ENCODE assay signal across 13 cellular contexts in genomic region chr5:2757563-2758311, GRCh38. TPM values are rescaled to one million over a fixed set of nuclear protein-coding genes. Genes with fewer than 3 reads are reported as not detected.
DNase-seq lines count a peak whose midpoint lies in the region; ATAC-seq and TF ChIP-seq lines count a peak whose summit lies in the region.
"Had no signal": no experiment of that assay in that cellular context is flagged by ENCODE, and none has a peak within 500 bp of the region (broad histone marks: within the 10 kb centered on the region; RNA-seq: fewer than 3 reads in every experiment).

No MANE protein-coding gene starts in this region.

- H3K9me3 ChIP-seq in osteoblast (ENCODE audit: low read depth, low read length) (no peaks in the 10 kb centered on the region), sigmoid colon (no peaks in the 10 kb centered on the region)

- H2AFZ ChIP-seq in GM23338 (no peak overlapping the region), osteoblast (ENCODE audit: low read length) (no peak overlapping the region)

- peak overlapping the region; percentile 72 for H3K4me2 ChIP-seq in GM23338
- H3K4me2 ChIP-seq in osteoblast (ENCODE audit: insufficient read depth, low read length), result peak overlapping the region; percentile 89

- H3K4me1 ChIP-seq in GM23338 (ENCODE audit: insufficient read depth), result peaks cover 69% of the 10 kb centered on the region
- H3K4me1 ChIP-seq in osteoblast (ENCODE audit: insufficient read depth, low read length), result peaks cover 27% of the 10 kb centered on the region
- H3K4me1 ChIP-seq in sigmoid colon, result peaks cover 0 to 38% (median 31%) of the 10 kb centered on the region in 4 donors

- H3K36me3 Mint-ChIP-seq in GM23338 (ENCODE audit: low read depth), result peaks cover 7% of the 10 kb centered on the region; the same call in 2 of the 3 replicates
- H3K36me3 Mint-ChIP-seq: natural killer cell treated with Interleukin-12 subunit alpha and Interleukin-12 subunit beta and Interleukin-15 and Interleukin-18, amount 100 ng/mL, for 72 hours had no signal

- peaks cover 77% of the 10 kb centered on the region for H3K27me3 ChIP-seq in GM23338 (ENCODE audit: insufficient read depth)
- H3K27me3 ChIP-seq in osteoblast (ENCODE audit: insufficient read depth, low read length), result no peaks in the 10 kb centered on the region
- peaks cover 61 to 97% (median 75%) of the 10 kb centered on the region in 3 donors for H3K27me3 ChIP-seq in sigmoid colon

- no peaks in the 10 kb centered on the region for H3K36me3 ChIP-seq in GM23338 (ENCODE audit: insufficient read depth)
- no peaks in the 10 kb centered on the region for H3K36me3 ChIP-seq in osteoblast (ENCODE audit: insufficient read depth, low read length)
- no peaks in the 10 kb centered on the region for H3K36me3 ChIP-seq in sigmoid colon

- H3K4me3 Mint-ChIP-seq in GM23338, result peak overlapping the region; percentile 83
- H3K4me3 Mint-ChIP-seq: CD4-positive, alpha-beta T cell; natural killer cell treated with Interleukin-12 subunit alpha and Interleukin-12 subunit beta and Interleukin-15 and Interleukin-18, amount 100 ng/mL, for 72 hours had no signal

- ATAC-seq in GM23338 (no peak), HG03520 (IDR thresholded peaks at IDR 0.05; ENCODE audit: unreplicated experiment) (no peak), GM18502 (IDR thresholded peaks at IDR 0.05; ENCODE audit: poor library complexity, unreplicated experiment) (no peak)
- ATAC-seq: natural killer cell treated with Interleukin-12 subunit alpha and Interleukin-12 subunit beta and Interleukin-15 and Interleukin-18, amount 100 ng/mL, for 72 hours had no signal

- peak; percentile 70 for DNase-seq in GM23338 (ENCODE audit: low spot score)
- DNase-seq in RPMI8226, result peak; percentile 59
- DNase-seq in fibroblast of mammary gland (ENCODE audit: low read depth), result peak; percentile 94
- DNase-seq in osteoblast (ENCODE audit: insufficient read length, low spot score, missing footprints), result peak; percentile 98
- DNase-seq in sigmoid colon, result no peak
- no peak for DNase-seq in AG08396 (ENCODE audit: low spot score)
- DNase-seq: activated T-cell treated with anti-CD3 and anti-CD28 coated beads, Interleukin-2, amount 50 U/mL, for 48 hours; CD4-positive, alpha-beta T cell; Right ventricle myocardium superior; stimulated activated CD4-positive, alpha-beta T cell treated with anti-CD3 and anti-CD28 coated beads, Interleukin-15, amount 100 ng/mL, for 24 hours had no signal

- H3K27ac ChIP-seq in GM23338 (ENCODE audit: low read depth) (no peak overlapping the region), osteoblast (ENCODE audit: low read depth, low read length) (peak overlapping the region; percentile 25), sigmoid colon (no peak overlapping the region)

- H3K9me3 Mint-ChIP-seq in GM23338, result peaks cover 8% of the 10 kb centered on the region; the same call in 2 of the 3 replicates
- H3K9me3 Mint-ChIP-seq: CD4-positive, alpha-beta T cell; natural killer cell treated with Interleukin-12 subunit alpha and Interleukin-12 subunit beta and Interleukin-15 and Interleukin-18, amount 100 ng/mL, for 72 hours had no signal

- H3K79me2 ChIP-seq in GM23338 (replicated peaks; ENCODE audit: insufficient read depth) (no peaks in the 10 kb centered on the region), osteoblast (ENCODE audit: insufficient read depth, low read length) (no peaks in the 10 kb centered on the region)

- TF ChIP-seq POLR2A in sigmoid colon (IDR thresholded peaks at IDR 0.05), result no peak

- WGBS in sigmoid colon, 2 donors, result 8 to 18% methylated on average over 23 of the region's 23 CpGs

- no peak for TF ChIP-seq EP300 in sigmoid colon (IDR thresholded peaks at IDR 0.05)

- H3F3A ChIP-seq in GM23338 (replicated peaks; ENCODE audit: low read depth), result peaks cover 25% of the 10 kb centered on the region

- peaks cover 71% of the 10 kb centered on the region for H3K27me3 Mint-ChIP-seq in GM23338 (ENCODE audit: insufficient read depth, low read depth, poor library complexity)

- TF ChIP-seq CTCF in GM23338 (conservative IDR thresholded peaks at IDR 0.05; ENCODE audit: low read depth in 2 of 2) (no peak), fibroblast of mammary gland (conservative IDR thresholded peaks at IDR 0.05; ENCODE audit: control insufficient read depth, insufficient read depth, low read depth, low read length) (no peak), osteoblast (IDR thresholded peaks at IDR 0.05; ENCODE audit: extremely low read depth, low read depth, low read length) (no peak), sigmoid colon (IDR thresholded peaks at IDR 0.05) (no peak)

- intact Hi-C loops in sigmoid colon (cut with DNase I), result no loop called here

- H3K4me3 ChIP-seq in GM23338 (peak overlapping the region; percentile 95), fibroblast of mammary gland (ENCODE audit: control insufficient read depth, low read depth, low read length) (no peak overlapping the region), osteoblast (ENCODE audit: insufficient read depth, low read length) (peak overlapping the region; percentile 11), sigmoid colon (no peak overlapping the region)

- H3K27ac Mint-ChIP-seq in GM23338, result no peak overlapping the region
- H3K27ac Mint-ChIP-seq: CD4-positive, alpha-beta T cell; natural killer cell treated with Interleukin-12 subunit alpha and Interleukin-12 subunit beta and Interleukin-15 and Interleukin-18, amount 100 ng/mL, for 72 hours had no signal

- H3K4me1 Mint-ChIP-seq in GM23338, result peaks cover 60% of the 10 kb centered on the region

- H4K20me1 ChIP-seq in GM23338 (replicated peaks; ENCODE audit: insufficient read depth) (no peaks in the 10 kb centered on the region; the same call in none of the 2 replicates), osteoblast (ENCODE audit: insufficient read depth, low read length) (no peaks in the 10 kb centered on the region)

- H3K9me2 ChIP-seq in GM23338 (ENCODE audit: insufficient read depth), result no peaks in the 10 kb centered on the region

TF ChIP-seq in GM23338, 12 proteins besides CTCF, POLR2A, EP300 and RAD21 (continues in another document):
- TF ChIP-seq ETS1 (IDR thresholded peaks at IDR 0.05), result no peak
- TF ChIP-seq CREB1 (CRISPR knock-in tag; IDR thresholded peaks at IDR 0.05; ENCODE audit: low read depth), result no peak
- no peak for TF ChIP-seq NANOG (IDR thresholded peaks at IDR 0.05; ENCODE audit: borderline replicate concordance)
- no peak for TF ChIP-seq JUNB (IDR thresholded peaks at IDR 0.05; ENCODE audit: unreplicated experiment)
- TF ChIP-seq REST (IDR thresholded peaks at IDR 0.05; ENCODE audit: unreplicated experiment), result no peak
- TF ChIP-seq ZNF331 (CRISPR knock-in tag; IDR thresholded peaks at IDR 0.05; ENCODE audit: low read depth), result no peak

RNA-seq across cellular contexts. Expression of gene IRX2, which starts 6.3 kb away (rescaled TPM):
- total RNA-seq in GM23338 (2014; rRNA removed; shearing (Covaris generic)), result 15.8 and 25.3 TPM in 2 replicates
- polyA plus RNA-seq in GM23338 (2016; fragmentation: Nextera tagmentation; extraction: Ambion mirVana), result 13.6 and 14.5 TPM in 2 replicates
- total RNA-seq in osteoblast, result 5.3 and 7.2 TPM in 2 replicates
- not detected for total RNA-seq in sigmoid colon
- under 1 TPM in 1 of 3 donors, not detected in 2; 0.03 TPM for polyA plus RNA-seq in sigmoid colon
- total RNA-seq: CD4-positive, alpha-beta T cell; natural killer cell treated with Interleukin-12 subunit alpha and Interleukin-12 subunit beta and Interleukin-15 and Interleukin-18, amount 100 ng/mL, for 72 hours had no signal

Comparison
In these comparisons a context has a peak if more than half of its experiments do, and no peak if none do; other contexts are left out.
1. DNase-seq: peak in GM23338 (single experiment), RPMI8226 (single experiment), fibroblast of mammary gland (single experiment) and osteoblast (single experiment); none in sigmoid colon (single experiment) and AG08396 (single experiment).
2. H3K4me3 ChIP-seq: peak in GM23338 (single experiment) and osteoblast (single experiment); none in fibroblast of mammary gland (single experiment) and sigmoid colon (0 of 4).